15 cellular contexts compared by ENCODE assay signal in the genomic region with DNA sequence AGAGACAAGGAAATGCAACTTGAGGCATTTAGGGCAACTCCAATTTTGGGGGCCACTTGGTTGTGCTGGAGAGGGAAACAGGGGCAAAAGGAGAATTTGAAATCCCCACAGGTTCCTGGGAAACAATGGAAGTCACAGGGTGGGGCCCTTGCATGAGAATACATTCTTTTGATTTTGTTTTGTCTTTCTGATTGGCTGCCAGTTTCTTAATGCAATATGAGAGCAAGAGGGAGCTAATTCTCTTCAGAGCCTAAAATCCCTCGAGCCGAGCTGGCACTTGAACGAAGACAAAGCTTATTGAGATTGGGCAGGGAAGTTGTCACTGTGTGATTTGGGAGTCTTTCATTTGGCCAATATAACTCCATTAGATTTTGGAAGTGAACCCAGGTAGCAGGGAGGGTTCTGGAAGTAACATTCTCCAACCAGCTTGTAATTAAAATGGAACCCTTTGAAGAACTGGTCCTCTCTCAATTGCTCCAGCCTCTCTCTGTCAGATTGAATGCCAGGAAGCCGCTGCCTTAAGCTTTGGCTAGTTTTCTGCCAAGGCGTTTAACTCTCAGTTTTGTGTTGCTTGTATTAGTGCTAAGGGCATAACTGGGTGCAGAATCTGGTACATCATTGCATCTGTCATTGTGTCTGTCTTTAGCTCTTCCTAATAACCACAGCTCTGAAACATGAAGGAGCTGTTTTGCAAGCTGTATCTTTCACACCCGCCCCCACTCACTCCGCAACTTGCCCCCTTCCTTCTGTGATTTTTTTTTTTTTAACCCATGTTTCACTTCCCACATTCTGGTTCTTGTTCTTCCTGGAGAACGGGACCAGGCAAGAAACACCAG.
DNase-seq lines count a peak whose midpoint lies in the region; ATAC-seq, FAIRE-seq and TF ChIP-seq lines count a peak whose summit lies in the region.
"Had no signal": no experiment of that assay in that cellular context is flagged by ENCODE, and none has a peak within 500 bp of the region (broad histone marks: within the 10 kb centered on the region; RNA-seq: fewer than 3 reads in every experiment).

No MANE protein-coding gene starts in this region.

- no peak for TF ChIP-seq POLR2A in right lobe of liver (IDR thresholded peaks at IDR 0.05)
- TF ChIP-seq POLR2A in HepG2 (IDR thresholded peaks at IDR 0.05; ENCODE audit: insufficient read depth in 1 of 2, low read depth in 2 of 2, low read length in 2 of 2), result no peak
- TF ChIP-seq POLR2A in ovary (IDR thresholded peaks at IDR 0.05), result no peak

- no peak for TF ChIP-seq RAD21 in HepG2 (CRISPR knock-in tag; IDR thresholded peaks at IDR 0.05)

- peaks cover 0 to 3% (median 2%) of the 10 kb centered on the region in 5 experiments for H3K9me3 Mint-ChIP-seq in brain
- H3K9me3 Mint-ChIP-seq: activated CD4-positive, alpha-beta memory T cell treated with anti-CD3 and anti-CD28 coated beads, Interleukin-2, amount 10 ng/mL, durations not matched to agents 7 days and 5 days; activated T-helper 2 cell treated with anti-CD3 and anti-CD28 coated beads, Interferon-gamma antibody, Interleukin-2, Interleukin-4, amounts not matched to agents 10 μg/mL and 5 μg/mL and 100 μg/mL, durations not matched to agents 14 hours and 24 hours and 36 hours had no signal

- CTCF ChIA-PET in HepG2 (lab: Yijun Ruan, JAX; ENCODE audit: low intra/inter-chr PET ratio, low total read pairs), result no interaction called here

- H2AFZ ChIP-seq in HepG2 (ENCODE audit: low read length), result no peak overlapping the region

- H3K36me3 Mint-ChIP-seq in brain, result no peaks in the 10 kb centered on the region

- in situ Hi-C loops in HepG2 (cut with HindIII; ENCODE audit: extremely low pct_ligation_motif_present, low pct_unique_long_range_greater_than_20kb), result no loop called here

- TF ChIP-seq EP300 in HepG2 (IDR thresholded peaks at IDR 0.05; ENCODE audit: low read depth in 2 of 2, low read length in 2 of 2) (no peak), HepG2 (CRISPR knock-in tag; IDR thresholded peaks at IDR 0.05; ENCODE audit: borderline replicate concordance) (no peak), ovary (IDR thresholded peaks at IDR 0.05) (no peak)

- BruUV-seq in HepG2 (replicated peaks; lab: Mats Ljungman, UMichigan), result no TSS peak

- H3K36me3 ChIP-seq in right lobe of liver (no peaks in the 10 kb centered on the region), HepG2 (replicated peaks in 1 of 2; ENCODE audit: control insufficient read depth in 1 of 2, insufficient read depth in 2 of 2, low read length in 2 of 2) (no peaks in the 10 kb centered on the region), iPS-15b (ENCODE audit: control insufficient read depth, insufficient read depth, low read length) (no peaks in the 10 kb centered on the region), upper lobe of right lung (no peaks in the 10 kb centered on the region), ovary (no peaks in the 10 kb centered on the region)
- H3K36me3 ChIP-seq: tibial nerve had no signal

- H3K27me3 Mint-ChIP-seq in brain, result peaks cover 9% of the 10 kb centered on the region

- intact Hi-C loops in right lobe of liver (cut with DNase I) (no loop called here), HepG2 (cut with micrococcal nuclease; ENCODE audit: unreplicated experiment) (no loop called here), upper lobe of right lung (cut with DNase I) (no loop called here), ovary (cut with DNase I) (no loop called here)

- no peak for TF ChIP-seq CTCF in right lobe of liver (IDR thresholded peaks at IDR 0.05)
- no peak for TF ChIP-seq CTCF in HepG2 (CRISPR knock-in tag; IDR thresholded peaks at IDR 0.05)
- no peak for TF ChIP-seq CTCF in brain (conservative IDR thresholded peaks at IDR 0.05)
- no peak for TF ChIP-seq CTCF in upper lobe of right lung (IDR thresholded peaks at IDR 0.05)
- TF ChIP-seq CTCF in ovary (IDR thresholded peaks at IDR 0.05), result no peak

- H3K4me3 ChIP-seq in right lobe of liver (no peak overlapping the region), HepG2 (replicated peaks in 1 of 3; ENCODE audit: insufficient read depth in 1 of 3, low read depth in 2 of 3, low read length in 3 of 3) (no peak overlapping the region), iPS-15b (ENCODE audit: low read depth, low read length) (peak overlapping the region; percentile 7), upper lobe of right lung (no peak overlapping the region), ovary (no peak overlapping the region)
- H3K4me3 ChIP-seq: tibial nerve had no signal

- FAIRE-seq in HepG2 (lab: Jason Lieb, UNC), result no peak
- FAIRE-seq: islet of Langerhans had no signal

- H3K4me3 Mint-ChIP-seq in brain, result peak overlapping the region in 3 of 5 experiments; percentile 8 to 68 (median 33)
- H3K4me3 Mint-ChIP-seq: activated CD4-positive, alpha-beta memory T cell treated with anti-CD3 and anti-CD28 coated beads, Interleukin-2, amount 10 ng/mL, durations not matched to agents 7 days and 5 days had no signal

- H3K27ac ChIP-seq in right lobe of liver (no peak overlapping the region), HepG2 (ENCODE audit: extremely low read length, insufficient read depth, low read length) (no peak overlapping the region), upper lobe of right lung (no peak overlapping the region), ovary (no peak overlapping the region)

- H3K4me1 Mint-ChIP-seq in brain, result peaks cover 10% of the 10 kb centered on the region
- H3K4me1 Mint-ChIP-seq: activated CD4-positive, alpha-beta memory T cell treated with anti-CD3 and anti-CD28 coated beads, Interleukin-2, amount 10 ng/mL, durations not matched to agents 7 days and 5 days had no signal

- peak overlapping the region in 2 of 5 experiments; percentile 27 to 34 for H3K27ac Mint-ChIP-seq in brain
- H3K27ac Mint-ChIP-seq: activated CD4-positive, alpha-beta memory T cell treated with anti-CD3 and anti-CD28 coated beads, Interleukin-2, amount 10 ng/mL, durations not matched to agents 7 days and 5 days; activated T-helper 2 cell treated with anti-CD3 and anti-CD28 coated beads, Interferon-gamma antibody, Interleukin-2, Interleukin-4, amounts not matched to agents 10 μg/mL and 5 μg/mL and 100 μg/mL, durations not matched to agents 14 hours and 24 hours and 36 hours had no signal

- DNase-seq in right lobe of liver (no peak), HepG2 (ENCODE audit: low spot score) (no peak), upper lobe of right lung (no peak), ovary (no peak)
- no peak for DNase-seq in activated effector memory CD4-positive, alpha-beta T cell treated with Interleukin-2 at 50 U/mL for 16 hours
- DNase-seq: activated CD4-positive, alpha-beta memory T cell treated with anti-CD3 and anti-CD28 coated beads, Interleukin-2, amount 10 ng/mL, durations not matched to agents 7 days and 5 days; NCI-H1048; NCI-H510A; stimulated activated CD8-positive, alpha-beta memory T cell treated with anti-CD3 and anti-CD28 coated beads, Interleukin-4, amount 100 ng/mL, for 48 hours had no signal

- peak; percentile 30 to 71 (median 47) for ATAC-seq in right lobe of liver
- no peak for ATAC-seq in HepG2
- ATAC-seq in upper lobe of right lung, result peak; percentile 74
- no peak for ATAC-seq in GM21515 (IDR thresholded peaks at IDR 0.05; ENCODE audit: unreplicated experiment)

- 39% methylated on average over 8 of the region's 8 CpGs for WGBS in right lobe of liver (ENCODE audit: insufficient coverage, low coverage, low lambda C conversion rate, missing lambda C conversion rate)
- 26% methylated on average over 8 of the region's 8 CpGs for WGBS in HepG2 (ENCODE audit: low lambda C conversion rate)
- WGBS in ovary, 3 donors, result 31 to 53% (median 37%) methylated on average over 8 of the region's 8 CpGs

- H4K20me1 ChIP-seq in HepG2 (ENCODE audit: insufficient read depth, low read length), result no peaks in the 10 kb centered on the region

- H3K27me3 ChIP-seq in right lobe of liver (no peaks in the 10 kb centered on the region), HepG2 (ENCODE audit: control insufficient read depth in 1 of 2, insufficient read depth in 2 of 2, low read length in 2 of 2) (peaks cover 0 to 2% of the 10 kb centered on the region in 2 experiments; a peak in 1 of 5 replicates), iPS-15b (ENCODE audit: control insufficient read depth, insufficient read depth, low read length) (no peaks in the 10 kb centered on the region), upper lobe of right lung (peaks cover 4% of the 10 kb centered on the region), ovary (no peaks in the 10 kb centered on the region)
- H3K27me3 ChIP-seq: tibial nerve had no signal

- H3K9ac ChIP-seq in HepG2 (ENCODE audit: insufficient read depth, low read depth, low read length), result no peak overlapping the region
- H3K9ac ChIP-seq in iPS-15b (ENCODE audit: low read depth, low read length), result no peak overlapping the region

- no peaks in the 10 kb centered on the region for H3K79me2 ChIP-seq in HepG2 (ENCODE audit: insufficient read depth, low read length)

- no peak overlapping the region for H3K4me2 ChIP-seq in HepG2 (ENCODE audit: low read depth, low read length)

- H3K4me1 ChIP-seq in right lobe of liver (no peaks in the 10 kb centered on the region), HepG2 (ENCODE audit: insufficient read depth, low read length) (no peaks in the 10 kb centered on the region), iPS-15b (ENCODE audit: control insufficient read depth, insufficient read depth, low read length) (peaks cover 23% of the 10 kb centered on the region), upper lobe of right lung (peaks cover 9% of the 10 kb centered on the region), ovary (ENCODE audit: insufficient read depth) (peaks cover 8% of the 10 kb centered on the region)

- H3K9me3 ChIP-seq in right lobe of liver, result no peaks in the 10 kb centered on the region
- H3K9me3 ChIP-seq in HepG2 (ENCODE audit: low read length), result no peaks in the 10 kb centered on the region
- H3K9me3 ChIP-seq in iPS-15b (ENCODE audit: control insufficient read depth, insufficient read depth, low read length), result no peaks in the 10 kb centered on the region
- no peaks in the 10 kb centered on the region for H3K9me3 ChIP-seq in upper lobe of right lung
- no peaks in the 10 kb centered on the region for H3K9me3 ChIP-seq in ovary
- H3K9me3 ChIP-seq: tibial nerve had no signal

- POLR2A ChIA-PET in HepG2 (lab: Yijun Ruan, JAX), result no interaction called here

TF ChIP-seq in HepG2, 621 proteins besides CTCF, POLR2A, EP300 and RAD21 (continues in another document):
- no peak for TF ChIP-seq SATB2 (CRISPR knock-in tag; IDR thresholded peaks at IDR 0.05)
- TF ChIP-seq NR2F1 (CRISPR knock-in tag; IDR thresholded peaks at IDR 0.05), result no peak
- no peak for TF ChIP-seq GATAD2A (CRISPR knock-in tag; IDR thresholded peaks at IDR 0.05)

Comparison
In these comparisons a context has a peak if more than half of its experiments do, and no peak if none do; other contexts are left out.
1. ATAC-seq: peak in right lobe of liver (4 of 4) and upper lobe of right lung (single experiment); none in HepG2 (single experiment) and GM21515 (single experiment).